Comparison of ENCODE assay signal across 1 cellular context in genomic region chr3:197736491-197737318, GRCh38.
A peak's percentile ranks its signal among the peaks of the same experiment; 100 is the strongest.
TF ChIP-seq lines count a peak whose summit lies in the region.

RUBCN (minus strand) TSS chr3:197736904; CDS start chr3:197736719, 185 bp downstream.

TF ChIP-seq in HepG2, 621 proteins besides CTCF, POLR2A, EP300 and RAD21 (continued from another document and continues in another):
- TF ChIP-seq CSRNP2 (CRISPR knock-in tag; conservative IDR thresholded peaks at IDR 0.05; ENCODE audit: low read depth) = no peak
- TF ChIP-seq ZNF75D (CRISPR knock-in tag; IDR thresholded peaks at IDR 0.05; ENCODE audit: borderline replicate concordance) = no peak
- 0 out of 2 replicates have a peak, but pooled peaks have one; percentile 48 for TF ChIP-seq CBFB (CRISPR knock-in tag; IDR thresholded peaks at IDR 0.05)
- TF ChIP-seq MAF1 (CRISPR knock-in tag; IDR thresholded peaks at IDR 0.05; ENCODE audit: borderline replicate concordance) = 0 out of 2 replicates have a peak, but pooled peaks have one; percentile 8
- no peak for TF ChIP-seq ZFP36 (IDR thresholded peaks at IDR 0.05; ENCODE audit: borderline replicate concordance, low read depth, low read length, partially characterized antibody)
- no peak for TF ChIP-seq BCL3 (CRISPR knock-in tag; IDR thresholded peaks at IDR 0.05)
- no peak for TF ChIP-seq ZBTB46 (CRISPR knock-in tag; IDR thresholded peaks at IDR 0.05; ENCODE audit: borderline replicate concordance)
- no peak for TF ChIP-seq LBX2 (CRISPR knock-in tag; IDR thresholded peaks at IDR 0.05; ENCODE audit: borderline replicate concordance)
- TF ChIP-seq NR2F6 (IDR thresholded peaks at IDR 0.05) = no peak
- TF ChIP-seq NR2F6 (CRISPR knock-in tag; IDR thresholded peaks at IDR 0.05) = no peak
- no peak for TF ChIP-seq CHCHD3 (CRISPR knock-in tag; IDR thresholded peaks at IDR 0.05)
- no peak for TF ChIP-seq NBN (conservative IDR thresholded peaks at IDR 0.05)
- TF ChIP-seq ZNF33A (CRISPR knock-in tag; IDR thresholded peaks at IDR 0.05; ENCODE audit: borderline replicate concordance) = no peak
- TF ChIP-seq KAT8 (CRISPR knock-in tag; IDR thresholded peaks at IDR 0.05) = peak; percentile 80
- TF ChIP-seq ZNF770 (CRISPR knock-in tag; IDR thresholded peaks at IDR 0.05) = no peak
- no peak for TF ChIP-seq IKZF1 (IDR thresholded peaks at IDR 0.05)
- TF ChIP-seq MED13 (CRISPR knock-in tag; IDR thresholded peaks at IDR 0.05) = no peak
- TF ChIP-seq MIXL1 (CRISPR knock-in tag; IDR thresholded peaks at IDR 0.05) = no peak
- peak; percentile 97 for TF ChIP-seq HMGXB3 (CRISPR knock-in tag; IDR thresholded peaks at IDR 0.05; ENCODE audit: borderline replicate concordance)
- TF ChIP-seq ZNF275 (CRISPR knock-in tag; IDR thresholded peaks at IDR 0.05; ENCODE audit: borderline replicate concordance) = no peak
- peak; percentile 97 for TF ChIP-seq GMEB1 (CRISPR knock-in tag; IDR thresholded peaks at IDR 0.05; ENCODE audit: borderline replicate concordance)
- TF ChIP-seq JARID2 (CRISPR knock-in tag; IDR thresholded peaks at IDR 0.05; ENCODE audit: insufficient replicate concordance) = no peak
- no peak for TF ChIP-seq FLYWCH1 (CRISPR knock-in tag; IDR thresholded peaks at IDR 0.05)
- TF ChIP-seq DBP (CRISPR knock-in tag; IDR thresholded peaks at IDR 0.05; ENCODE audit: not compliant biosample characterization) = no peak
- TF ChIP-seq ZNF761 (CRISPR knock-in tag; conservative IDR thresholded peaks at IDR 0.05) = no peak
- TF ChIP-seq ZNF225 (CRISPR knock-in tag; IDR thresholded peaks at IDR 0.05) = no peak
- TF ChIP-seq SAP130 (CRISPR knock-in tag; IDR thresholded peaks at IDR 0.05; ENCODE audit: low read depth) = peak; percentile 70
- TF ChIP-seq ZBTB8A (CRISPR knock-in tag; IDR thresholded peaks at IDR 0.05; ENCODE audit: borderline replicate concordance, low read depth) = no peak
- no peak for TF ChIP-seq ZNF781 (CRISPR knock-in tag; IDR thresholded peaks at IDR 0.05; ENCODE audit: borderline replicate concordance, not compliant biosample characterization)
- TF ChIP-seq XRCC5 (optimal IDR thresholded peaks at IDR 0.05; ENCODE audit: low read length) = peak; percentile 39
- TF ChIP-seq ZNF639 (CRISPR knock-in tag; conservative IDR thresholded peaks at IDR 0.05) = 0 out of 2 replicates have a peak, but pooled peaks have one; percentile 37
